Comparison of ENCODE assay signal across 14 cellular contexts in genomic region chr3:58331593-58332152, GRCh38. TPM values are rescaled to one million over a fixed set of nuclear protein-coding genes. Genes with fewer than 3 reads are reported as not detected.
DNase-seq lines count a peak whose midpoint lies in the region; ATAC-seq, FAIRE-seq and TF ChIP-seq lines count a peak whose summit lies in the region.
"Had no signal": no experiment of that assay in that cellular context is flagged by ENCODE, and none has a peak within 500 bp of the region (broad histone marks: within the 10 kb centered on the region; RNA-seq: fewer than 3 reads in every experiment).

No MANE protein-coding gene starts in this region.

- CTCF ChIA-PET in activated CD4-positive, alpha-beta T cell treated with anti-CD3 and anti-CD28 coated beads for 36 hours (lab: Charles Lee): interaction anchor here (0.6 to 9.4 kb wide), 4 partner anchors 8 to 146 kb away, joined by 3 to 58 read pairs (median 5); partner anchors contain the start of genes HTD2 and RPP14

- no peaks in the 10 kb centered on the region for H3K27me3 Mint-ChIP-seq in activated CD4-positive, alpha-beta T cell treated with anti-CD3 and anti-CD28 coated beads for 36 hours
- H3K27me3 Mint-ChIP-seq in astrocyte (ENCODE audit: low read depth, unreplicated experiment) (peaks cover 5% of the 10 kb centered on the region), osteocyte (ENCODE audit: unreplicated experiment) (no peaks in the 10 kb centered on the region)

- H3K9me3 ChIP-seq in Karpas-422 (ENCODE audit: low read length) (no peaks in the 10 kb centered on the region), astrocyte (ENCODE audit: insufficient read depth, low read depth, low read length) (no peaks in the 10 kb centered on the region), spleen (no peaks in the 10 kb centered on the region)
- H3K9me3 ChIP-seq: gastrocnemius medialis, upper lobe of left lung had no signal

- H3K4me1 ChIP-seq in Karpas-422 (ENCODE audit: low read length) (peaks cover 61% of the 10 kb centered on the region), astrocyte (ENCODE audit: insufficient read depth, low read length) (peaks cover 24% of the 10 kb centered on the region), spleen (peaks cover 19 to 49% (median 40%) of the 10 kb centered on the region in 6 donors)

- H3K36me3 Mint-ChIP-seq in activated CD4-positive, alpha-beta T cell treated with anti-CD3 and anti-CD28 coated beads for 36 hours (ENCODE audit: low read depth): peaks cover 10% of the 10 kb centered on the region
- H3K36me3 Mint-ChIP-seq in astrocyte (ENCODE audit: low read depth, unreplicated experiment): no peaks in the 10 kb centered on the region
- peaks cover 2% of the 10 kb centered on the region for H3K36me3 Mint-ChIP-seq in osteocyte (ENCODE audit: unreplicated experiment)

- H3K4me3 ChIP-seq in Karpas-422 (ENCODE audit: low read length) (peak overlapping the region; percentile 86), astrocyte (ENCODE audit: insufficient read depth, low read depth, low read length) (no peak overlapping the region), spleen (peak overlapping the region in 1 of 8 donors; percentile 91)

- H3K27ac ChIP-seq in Karpas-422 (ENCODE audit: low read length) (peak overlapping the region; percentile 100), astrocyte (ENCODE audit: low read depth, low read length) (no peak overlapping the region), spleen (no peak overlapping the region)
- H3K27ac ChIP-seq: SK-N-MC had no signal

- H3K79me2 ChIP-seq in Karpas-422 (ENCODE audit: low read length): peaks cover 50% of the 10 kb centered on the region
- peaks cover 23% of the 10 kb centered on the region for H3K79me2 ChIP-seq in astrocyte (ENCODE audit: insufficient read depth, low read length)

- H3K4me1 Mint-ChIP-seq in activated CD4-positive, alpha-beta T cell treated with anti-CD3 and anti-CD28 coated beads for 36 hours: peaks cover 30% of the 10 kb centered on the region
- peaks cover 18% of the 10 kb centered on the region for H3K4me1 Mint-ChIP-seq in astrocyte (ENCODE audit: low read depth, unreplicated experiment)
- peaks cover 47% of the 10 kb centered on the region for H3K4me1 Mint-ChIP-seq in osteocyte (ENCODE audit: unreplicated experiment)

- ATAC-seq in activated CD4-positive, alpha-beta T cell treated with anti-CD3 and anti-CD28 coated beads for 36 hours: no peak
- no peak for ATAC-seq in GM19395 (IDR thresholded peaks at IDR 0.05; ENCODE audit: unreplicated experiment)

- no peaks in the 10 kb centered on the region for H3K9me3 Mint-ChIP-seq in activated CD4-positive, alpha-beta T cell treated with anti-CD3 and anti-CD28 coated beads for 36 hours (ENCODE audit: low read depth)
- no peaks in the 10 kb centered on the region for H3K9me3 Mint-ChIP-seq in astrocyte (ENCODE audit: unreplicated experiment)
- H3K9me3 Mint-ChIP-seq in osteocyte (ENCODE audit: unreplicated experiment): no peaks in the 10 kb centered on the region

- H3K4me2 ChIP-seq in Karpas-422 (ENCODE audit: low read depth, low read length, poor library complexity, severe bottlenecking): peak overlapping the region; percentile 96
- no peak overlapping the region for H3K4me2 ChIP-seq in astrocyte (ENCODE audit: low read length)

- no peaks in the 10 kb centered on the region for H3K9me2 ChIP-seq in Karpas-422 (replicated peaks; ENCODE audit: insufficient read depth, low read length)

- H3K36me3 ChIP-seq in Karpas-422 (ENCODE audit: insufficient read depth, low read length) (peaks cover 18% of the 10 kb centered on the region), astrocyte (ENCODE audit: insufficient read depth, low read length) (no peaks in the 10 kb centered on the region), spleen (no peaks in the 10 kb centered on the region)
- H3K36me3 ChIP-seq: gastrocnemius medialis, upper lobe of left lung had no signal

- POLR2A ChIA-PET in activated CD4-positive, alpha-beta T cell treated with anti-CD3 and anti-CD28 coated beads for 36 hours (lab: Charles Lee): no interaction called here

- TF ChIP-seq POLR2A in spleen (IDR thresholded peaks at IDR 0.05): no peak

- H3K4me3 Mint-ChIP-seq in activated CD4-positive, alpha-beta T cell treated with anti-CD3 and anti-CD28 coated beads for 36 hours: peak overlapping the region; percentile 100
- peak overlapping the region; percentile 41 for H3K4me3 Mint-ChIP-seq in astrocyte (ENCODE audit: unreplicated experiment)
- peak overlapping the region; percentile 18 for H3K4me3 Mint-ChIP-seq in osteocyte (ENCODE audit: unreplicated experiment)

- WGBS in spleen, 5 donors: 90 to 94% (median 91%) methylated on average over 4 of the region's 4 CpGs

- H4K20me1 ChIP-seq in Karpas-422 (ENCODE audit: insufficient read depth, low read depth, low read length) (no peaks in the 10 kb centered on the region), astrocyte (ENCODE audit: insufficient read depth, low read length) (peaks cover 5% of the 10 kb centered on the region)

- H3K9ac ChIP-seq in Karpas-422 (ENCODE audit: low read length): peak overlapping the region; percentile 97
- no peak overlapping the region for H3K9ac ChIP-seq in astrocyte (ENCODE audit: low read length)

- DNase-seq in activated CD4-positive, alpha-beta T cell treated with anti-CD3 and anti-CD28 coated beads for 36 hours: no peak
- no peak for DNase-seq in activated CD4-positive, alpha-beta T cell treated with anti-CD3 and anti-CD28 coated beads for 4 hours
- DNase-seq in Karpas-422: no peak
- no peak for DNase-seq in astrocyte (ENCODE audit: low read depth)
- DNase-seq in osteocyte (ENCODE audit: extremely low spot score, unreplicated experiment): no peak
- DNase-seq in spleen: no peak
- DNase-seq in stimulated activated CD4-positive, alpha-beta T cell treated with anti-CD3 and anti-CD28 coated beads, Interleukin-2, amount 100 ng/mL, for 24 hours: no peak
- DNase-seq: activated CD4-positive, alpha-beta T cell treated with anti-CD3 and anti-CD28 coated beads, Interleukin-2, amount 50 U/mL, for 4 hours; aorta; gastrocnemius medialis; NCI-H187; upper lobe of left lung had no signal

- peak overlapping the region; percentile 78 for H3K27ac Mint-ChIP-seq in activated CD4-positive, alpha-beta T cell treated with anti-CD3 and anti-CD28 coated beads for 36 hours
- peak overlapping the region; percentile 51 for H3K27ac Mint-ChIP-seq in astrocyte (ENCODE audit: unreplicated experiment)
- H3K27ac Mint-ChIP-seq in osteocyte (ENCODE audit: unreplicated experiment): peak overlapping the region; percentile 57

- TF ChIP-seq CTCF in astrocyte (IDR thresholded peaks at IDR 0.05; ENCODE audit: insufficient read depth, low read depth, low read length): no peak
- TF ChIP-seq CTCF in osteocyte (IDR thresholded peaks at IDR 0.05): no peak
- no peak for TF ChIP-seq CTCF in spleen (IDR thresholded peaks at IDR 0.05 in 8 of 11, conservative IDR thresholded peaks at IDR 0.05 in 3 of 11)

- FAIRE-seq in astrocyte (lab: Jason Lieb, UNC): no peak

- H2AFZ ChIP-seq in Karpas-422 (ENCODE audit: low read length) (no peak overlapping the region), astrocyte (ENCODE audit: low read depth, low read length) (no peak overlapping the region)

- intact Hi-C loops in activated CD4-positive, alpha-beta T cell treated with anti-CD3 and anti-CD28 coated beads for 36 hours (cut with DNase I, micrococcal nuclease): loop anchor here (1.0 to 5.0 kb wide), 6 partner anchors 7 to 161 kb away; partner anchors contain the start of genes KCTD6 (in 2 of the 2), ABHD6 (in 1 of the 2), HTD2 (in 1 of the 2) and PDHB (in 1 of the 2)
- intact Hi-C loops in spleen (cut with DNase I; ENCODE audit: low total_unique reads): no loop called here

- H3K27me3 ChIP-seq in Karpas-422 (ENCODE audit: low read length) (no peaks in the 10 kb centered on the region), astrocyte (ENCODE audit: insufficient read depth, low read length) (no peaks in the 10 kb centered on the region), spleen (replicated peaks in 1 of 7) (no peaks in the 10 kb centered on the region)
- H3K27me3 ChIP-seq: gastrocnemius medialis, upper lobe of left lung had no signal

RNA-seq across cellular contexts. Expression of gene PXK, which starts 1.0 kb away (rescaled TPM):
- 10 to 100 TPM; 35.2 to 50.7 TPM for total RNA-seq in activated CD4-positive, alpha-beta T cell treated with anti-CD3 and anti-CD28 coated beads for 36 hours
- 222 and 353 TPM in 2 replicates for total RNA-seq in Karpas-422 (2014; rRNA removed; shearing (Covaris generic); ENCODE audit: low replicate concordance)
- total RNA-seq in astrocyte (10.3 and 10.5 TPM in 2 replicates), osteocyte (37.0 and 39.1 TPM in 2 replicates), spleen (10 to 100 TPM; 39.4 to 80.9 (median 56.5) TPM)
- polyA plus RNA-seq in spleen: 10 to 100 TPM; 19.3 to 25.3 (median 19.9) TPM

RNA-seq across cellular contexts. Expression of gene HTD2, which starts 25.4 kb away (rescaled TPM):
- 1 to 10 TPM; 2.3 to 7.9 TPM for total RNA-seq in activated CD4-positive, alpha-beta T cell treated with anti-CD3 and anti-CD28 coated beads for 36 hours
- 5.4 and 19.9 TPM in 2 replicates for total RNA-seq in Karpas-422 (2014; rRNA removed; shearing (Covaris generic); ENCODE audit: low replicate concordance)
- total RNA-seq in astrocyte (7.3 and 7.7 TPM in 2 replicates), osteocyte (3.2 and 7.7 TPM in 2 replicates), spleen (10 to 100 TPM in 3 of 7 donors, 1 to 10 TPM in 4; 6.4 to 20.0 (median 8.7) TPM)
- polyA plus RNA-seq in spleen: 1 to 10 TPM; 2.3 to 5.6 (median 3.6) TPM

RNA-seq across cellular contexts. Expression of gene RPP14, which starts 25.6 kb away (rescaled TPM):
- 10 to 100 TPM; 16.4 to 16.9 TPM for total RNA-seq in activated CD4-positive, alpha-beta T cell treated with anti-CD3 and anti-CD28 coated beads for 36 hours
- total RNA-seq in Karpas-422 (2014; rRNA removed; shearing (Covaris generic); ENCODE audit: low replicate concordance): 7.5 and 7.6 TPM in 2 replicates
- total RNA-seq in astrocyte (19.0 and 22.2 TPM in 2 replicates), osteocyte (14.2 and 17.9 TPM in 2 replicates), spleen (10 to 100 TPM; 13.3 to 21.3 (median 16.1) TPM)
- 10 to 100 TPM in 1 of 3 donors, 1 to 10 TPM in 2; 6.2 to 12.2 (median 7.1) TPM for polyA plus RNA-seq in spleen

Comparison
In these comparisons a context has a peak if more than half of its experiments do, and no peak if none do; other contexts are left out.
1. H3K4me3 Mint-ChIP-seq: peak in every context shown above with its lines; median percentile 100 in activated CD4-positive, alpha-beta T cell treated with anti-CD3 and anti-CD28 coated beads for 36 hours; 41 in astrocyte; 18 in osteocyte.